In genomic region chr2:1672738-1673137, GRCh38 we compare ENCODE assay signal across 20 cellular contexts.
DNase-seq lines count a peak whose midpoint lies in the region; ATAC-seq and TF ChIP-seq lines count a peak whose summit lies in the region.
"Had no signal": no experiment of that assay in that cellular context is flagged by ENCODE, and none has a peak within 500 bp of the region (broad histone marks: within the 10 kb centered on the region; RNA-seq: fewer than 3 reads in every experiment).

No MANE protein-coding gene starts in this region.

- CTCF ChIA-PET in mammary epithelial cell (lab: Charles Lee; ENCODE audit: low non-redundant PET) = no interaction called here
- CTCF ChIA-PET in activated CD8-positive, alpha-beta T cell treated with anti-CD3 and anti-CD28 coated beads for 36 hours (lab: Charles Lee) = no interaction called here
- CTCF ChIA-PET in Calu3 (lab: Charles Lee) = no interaction called here

- POLR2A ChIA-PET in activated CD8-positive, alpha-beta T cell treated with anti-CD3 and anti-CD28 coated beads for 36 hours (lab: Charles Lee) = no interaction called here

- no peak for TF ChIP-seq POLR2A in breast epithelium (IDR thresholded peaks at IDR 0.05)

- dilution Hi-C loops in mammary epithelial cell (cut with HindIII; ENCODE audit: low sequenced_read_pairs) = no loop called here

- no peak for ATAC-seq in GM18873 (IDR thresholded peaks at IDR 0.05; ENCODE audit: low FRiP score, unreplicated experiment)
- ATAC-seq in GM19035 (IDR thresholded peaks at IDR 0.05; ENCODE audit: unreplicated experiment) = no peak
- ATAC-seq in activated CD8-positive, alpha-beta T cell treated with anti-CD3 and anti-CD28 coated beads for 36 hours = no peak
- ATAC-seq: A549, HepG2 had no signal

- H3K4me3 ChIP-seq in mammary epithelial cell (replicated peaks in 1 of 3; ENCODE audit: insufficient read depth in 1 of 3, low read depth in 2 of 3, low read length in 3 of 3) (no peak overlapping the region), breast epithelium (no peak overlapping the region), endodermal cell (ENCODE audit: low read length) (no peak overlapping the region)
- H3K4me3 ChIP-seq: A549, BLaER1, GM23248 had no signal

- H3K79me2 ChIP-seq in mammary epithelial cell (ENCODE audit: insufficient read depth, low read length) = no peaks in the 10 kb centered on the region

- H3K27me3 Mint-ChIP-seq in endodermal cell (ENCODE audit: insufficient read depth) (no peaks in the 10 kb centered on the region), Calu3 (ENCODE audit: unreplicated experiment) (no peaks in the 10 kb centered on the region)
- H3K27me3 Mint-ChIP-seq in activated CD8-positive, alpha-beta T cell treated with anti-CD3 and anti-CD28 coated beads for 36 hours = peaks cover 1% of the 10 kb centered on the region
- H3K27me3 Mint-ChIP-seq: IgD-negative memory B cell had no signal

- intact Hi-C loops in mammary epithelial cell (cut with micrococcal nuclease) (no loop called here), breast epithelium (cut with DNase I; ENCODE audit: low total_unique reads) (no loop called here), Calu3 (cut with micrococcal nuclease; ENCODE audit: unreplicated experiment) (no loop called here)
- intact Hi-C loops in activated CD8-positive, alpha-beta T cell treated with anti-CD3 and anti-CD28 coated beads for 36 hours (cut with micrococcal nuclease) = no loop called here

- H3K36me3 ChIP-seq in mammary epithelial cell (ENCODE audit: insufficient read depth, low read length) = peaks cover 7% of the 10 kb centered on the region
- no peaks in the 10 kb centered on the region for H3K36me3 ChIP-seq in breast epithelium
- H3K36me3 ChIP-seq in endodermal cell (ENCODE audit: control insufficient read depth, insufficient read depth, low read length) = peaks cover 70% of the 10 kb centered on the region

- H3K4me2 ChIP-seq in mammary epithelial cell (ENCODE audit: insufficient read depth, low read depth, low read length) = no peak overlapping the region
- H3K4me2 ChIP-seq: A549, BLaER1 had no signal

- no peak overlapping the region for H3K4me3 Mint-ChIP-seq in endodermal cell
- no peak overlapping the region for H3K4me3 Mint-ChIP-seq in activated CD8-positive, alpha-beta T cell treated with anti-CD3 and anti-CD28 coated beads for 36 hours
- no peak overlapping the region for H3K4me3 Mint-ChIP-seq in Calu3 (ENCODE audit: low read depth, unreplicated experiment)
- H3K4me3 Mint-ChIP-seq: CD14-positive monocyte; CD4-positive, alpha-beta memory T cell; HFFc6; IgD-negative memory B cell had no signal

- H3K4me1 Mint-ChIP-seq in endodermal cell (peaks cover 14% of the 10 kb centered on the region), Calu3 (ENCODE audit: low read depth, unreplicated experiment) (no peaks in the 10 kb centered on the region)
- H3K4me1 Mint-ChIP-seq in activated CD8-positive, alpha-beta T cell treated with anti-CD3 and anti-CD28 coated beads for 36 hours (ENCODE audit: low read depth) = no peaks in the 10 kb centered on the region
- H3K4me1 Mint-ChIP-seq: CD14-positive monocyte; CD4-positive, alpha-beta memory T cell had no signal

- peaks cover 3% of the 10 kb centered on the region for H3K9me3 Mint-ChIP-seq in endodermal cell
- H3K9me3 Mint-ChIP-seq in activated CD8-positive, alpha-beta T cell treated with anti-CD3 and anti-CD28 coated beads for 36 hours = no peaks in the 10 kb centered on the region
- H3K9me3 Mint-ChIP-seq in Calu3 (ENCODE audit: low read depth, unreplicated experiment) = peaks cover 9% of the 10 kb centered on the region
- H3K9me3 Mint-ChIP-seq: CD14-positive monocyte, HFFc6 had no signal

- H4K20me1 ChIP-seq in mammary epithelial cell (ENCODE audit: insufficient read depth, low read length) = no peaks in the 10 kb centered on the region

- DNase-seq in mammary epithelial cell (no peak), breast epithelium (ENCODE audit: low spot score in 2 of 2) (no peak), endodermal cell (peak; percentile 41), myocyte (ENCODE audit: low read depth) (peak; percentile 9), Calu3 (no peak)
- no peak for DNase-seq in activated CD8-positive, alpha-beta T cell treated with anti-CD3 and anti-CD28 coated beads for 36 hours
- DNase-seq: CD4-positive, alpha-beta memory T cell; DMS79 treated with DMSO at 0.1 percent for 48 hours; GF-D8; GM23248; HCEC 1CT; HFFc6 had no signal

- H3K9me3 ChIP-seq in mammary epithelial cell (replicated peaks; ENCODE audit: insufficient read depth, low read length) (no peaks in the 10 kb centered on the region), breast epithelium (no peaks in the 10 kb centered on the region), endodermal cell (ENCODE audit: control insufficient read depth, low read length) (no peaks in the 10 kb centered on the region)
- H3K9me3 ChIP-seq: A549, BLaER1 had no signal

- WGBS in mammary epithelial cell (ENCODE audit: low coverage, missing lambda C conversion rate) = 97% methylated on average over 5 of the region's 5 CpGs
- 93 to 97% methylated on average over 5 of the region's 5 CpGs for WGBS in endodermal cell (ENCODE audit: insufficient coverage in 1 of 2, insufficient read length in 1 of 2), 2 experiments

- BruUV-seq in mammary epithelial cell (replicated peaks; lab: Mats Ljungman, UMichigan) (no TSS peak), Calu3 (replicated peaks; lab: Mats Ljungman, UMichigan) (no TSS peak)

- H3K27ac ChIP-seq in mammary epithelial cell (ENCODE audit: insufficient read depth, low read depth, low read length) = no peak overlapping the region
- no peak overlapping the region for H3K27ac ChIP-seq in breast epithelium
- no peak overlapping the region for H3K27ac ChIP-seq in endodermal cell (ENCODE audit: low read depth, low read length)
- H3K27ac ChIP-seq: 22Rv1, A549, BLaER1, GM23248 had no signal

- TF ChIP-seq CTCF in mammary epithelial cell (conservative IDR thresholded peaks at IDR 0.05 in 1 of 2, IDR thresholded peaks at IDR 0.05 in 1 of 2; ENCODE audit: extremely low read depth in 1 of 2, insufficient read depth in 1 of 2, low read depth in 1 of 2, low read length in 2 of 2) (no peak), breast epithelium (IDR thresholded peaks at IDR 0.05) (no peak), endodermal cell (conservative IDR thresholded peaks at IDR 0.05) (no peak), Calu3 (IDR thresholded peaks at IDR 0.05; ENCODE audit: unreplicated experiment) (no peak)
- no peak for TF ChIP-seq CTCF in activated CD8-positive, alpha-beta T cell treated with anti-CD3 and anti-CD28 coated beads for 36 hours (IDR thresholded peaks at IDR 0.05)

- H2AFZ ChIP-seq in mammary epithelial cell (ENCODE audit: low read depth, low read length) = no peak overlapping the region
- H2AFZ ChIP-seq: GM23248 had no signal

- in situ Hi-C loops in mammary epithelial cell (cut with MboI; ENCODE audit: low sequenced_read_pairs in 2 of 2) = no loop called here

- H3K9ac ChIP-seq in mammary epithelial cell (ENCODE audit: insufficient read depth, low read length) (peak overlapping the region; percentile 8), endodermal cell (ENCODE audit: extremely low read depth, low read length, poor library complexity, severe bottlenecking) (peak overlapping the region; percentile 7)
- H3K9ac ChIP-seq: BLaER1, GM23248 had no signal

- peaks cover 85% of the 10 kb centered on the region for H3K36me3 Mint-ChIP-seq in endodermal cell (ENCODE audit: low read depth)
- no peaks in the 10 kb centered on the region for H3K36me3 Mint-ChIP-seq in activated CD8-positive, alpha-beta T cell treated with anti-CD3 and anti-CD28 coated beads for 36 hours (ENCODE audit: low read depth)
- no peaks in the 10 kb centered on the region for H3K36me3 Mint-ChIP-seq in Calu3 (ENCODE audit: insufficient read depth, unreplicated experiment)
- H3K36me3 Mint-ChIP-seq: CD14-positive monocyte; CD4-positive, alpha-beta memory T cell; IgD-negative memory B cell had no signal

- H3K27me3 ChIP-seq in mammary epithelial cell (ENCODE audit: insufficient read depth, low read length) (no peaks in the 10 kb centered on the region), breast epithelium (no peaks in the 10 kb centered on the region), endodermal cell (ENCODE audit: control insufficient read depth, insufficient read depth, low read length, poor library complexity, severe bottlenecking) (no peaks in the 10 kb centered on the region)
- H3K27me3 ChIP-seq: BLaER1 had no signal

- H3K27ac Mint-ChIP-seq in endodermal cell (no peak overlapping the region), Calu3 (ENCODE audit: unreplicated experiment) (no peak overlapping the region)
- H3K27ac Mint-ChIP-seq in activated CD8-positive, alpha-beta T cell treated with anti-CD3 and anti-CD28 coated beads for 36 hours = no peak overlapping the region
- H3K27ac Mint-ChIP-seq: CD4-positive, alpha-beta memory T cell; HFFc6 had no signal

- H3K4me1 ChIP-seq in mammary epithelial cell (ENCODE audit: insufficient read depth, low read length) (peaks cover 20% of the 10 kb centered on the region), breast epithelium (no peaks in the 10 kb centered on the region), endodermal cell (ENCODE audit: control insufficient read depth, insufficient read depth, low read length) (peaks cover 13% of the 10 kb centered on the region)
- H3K4me1 ChIP-seq: BLaER1 had no signal

Comparison
In these comparisons a context has a peak if more than half of its experiments do, and no peak if none do; other contexts are left out.
1. DNase-seq: peak in endodermal cell (single experiment) and myocyte (single experiment); none in mammary epithelial cell (single experiment), breast epithelium (0 of 2), activated CD8-positive, alpha-beta T cell treated with anti-CD3 and anti-CD28 coated beads for 36 hours (single experiment) and Calu3 (single experiment).